In genomic region chr6:66277400-66277799, GRCh38 we compare ENCODE assay signal across 22 cellular contexts.
"Had no signal": no experiment of that assay in that cellular context is flagged by ENCODE, and none has a peak within 500 bp of the region (broad histone marks: within the 10 kb centered on the region; RNA-seq: fewer than 3 reads in every experiment).

No MANE protein-coding gene starts in this region.

- FAIRE-seq: HepG2, RCC 7860 had no signal

- ATAC-seq: HepG2, SK-N-SH treated with all-trans-retinoic acid at 6 μM for 48 hours had no signal

- DNase-seq: IMR-90, Karpas-422, KG1, MM.1S, NCI-H1092 treated with DMSO at 0.1 percent for 48 hours, NCI-H1436, NCI-H187, NCI-H2029, NCI-H2081 treated with DMSO at 0.1 percent for 48 hours, NCI-H2171, NCI-H226, NCI-H446, NCI-H510A, NCI-H524 treated with DMSO at 0.1 percent for 48 hours, NCI-H69, NCI-H774, RPMI8226, SHP77 treated with DMSO at 0.1 percent for 48 hours, SJCRH30 had no signal
